11 cellular contexts compared by ENCODE assay signal in genomic region chr6:29017428-29017802, GRCh38. TPM values are rescaled to one million over a fixed set of nuclear protein-coding genes. Genes with fewer than 3 reads are reported as not detected.
DNase-seq lines count a peak whose midpoint lies in the region; ATAC-seq and TF ChIP-seq lines count a peak whose summit lies in the region.
"Had no signal": no experiment of that assay in that cellular context is flagged by ENCODE, and none has a peak within 500 bp of the region (broad histone marks: within the 10 kb centered on the region; RNA-seq: fewer than 3 reads in every experiment).

No MANE protein-coding gene starts in this region.

- ATAC-seq in stimulated activated naive CD8-positive, alpha-beta T cell treated with anti-CD3 and anti-CD28 coated beads, Interleukin-15, Interleukin-2, amounts not matched to agents 100 U/mL and 50 U/mL, for 24 hours = no peak
- no peak for ATAC-seq in activated B cell treated with CpG ODN at 0.5 μM for 24 hours (ENCODE audit: low read depth)

- H3K36me3 ChIP-seq in adrenal gland (replicated peaks in 1 of 2) = no peaks in the 10 kb centered on the region

- no peaks in the 10 kb centered on the region for H3K36me3 Mint-ChIP-seq in stimulated activated naive CD8-positive, alpha-beta T cell treated with anti-CD3 and anti-CD28 coated beads, Interleukin-15, Interleukin-2, amounts not matched to agents 100 ng/mL and 50 ng/mL, for 24 hours (ENCODE audit: low read depth)
- H3K36me3 Mint-ChIP-seq in activated B cell treated with CpG ODN at 0.5 μM for 24 hours (ENCODE audit: low read depth) (no peaks in the 10 kb centered on the region), immature natural killer cell (no peaks in the 10 kb centered on the region)

- H3K27ac ChIP-seq in adrenal gland = no peak overlapping the region

- intact Hi-C loops in activated B cell treated with CpG ODN at 0.5 μM for 24 hours (cut with micrococcal nuclease) = loop anchor here (1.0 to 10.0 kb wide), 9 partner anchors 37 to 1829 kb away; a partner anchor contains a TSS
- intact Hi-C loops in posterior vena cava (cut with DNase I) = loop anchor here in 1 of 2 donors (5.0 kb wide), 1 partner anchor 330 kb away; no protein-coding TSS in a partner anchor
- intact Hi-C loops in adrenal gland (cut with DNase I) = loop anchor here (2.0 to 10.0 kb wide), 4 partner anchors 180 to 333 kb away; no protein-coding TSS in a partner anchor

- DNase-seq in stimulated activated naive CD8-positive, alpha-beta T cell treated with anti-CD3 and anti-CD28 coated beads, Interleukin-15, Interleukin-2, amounts not matched to agents 100 U/mL and 50 U/mL, for 24 hours = no peak
- DNase-seq in activated B cell treated with CpG ODN at 0.5 μM for 24 hours (no peak), immature natural killer cell (no peak), posterior vena cava (ENCODE audit: low spot score) (no peak), erythroblast (lab: John Stamatoyannopoulos, UW) (no peak), adrenal gland (no peak), NCI-H1092 (lab: John Stamatoyannopoulos, UW) (no peak)
- DNase-seq: NCI-H1436 treated with DMSO at 0.1 percent for 48 hours had no signal

- H3K27me3 Mint-ChIP-seq in stimulated activated naive CD8-positive, alpha-beta T cell treated with anti-CD3 and anti-CD28 coated beads, Interleukin-15, Interleukin-2, amounts not matched to agents 100 ng/mL and 50 ng/mL, for 24 hours = peaks cover 50% of the 10 kb centered on the region
- H3K27me3 Mint-ChIP-seq in activated B cell treated with CpG ODN at 0.5 μM for 24 hours (peaks cover 37% of the 10 kb centered on the region), immature natural killer cell (ENCODE audit: low read depth in 3 of 3) (peaks cover 18 to 22% (median 18%) of the 10 kb centered on the region in 3 donors)

- H3K9me3 Mint-ChIP-seq in stimulated activated naive CD8-positive, alpha-beta T cell treated with anti-CD3 and anti-CD28 coated beads, Interleukin-15, Interleukin-2, amounts not matched to agents 100 ng/mL and 50 ng/mL, for 24 hours = no peaks in the 10 kb centered on the region
- H3K9me3 Mint-ChIP-seq in activated B cell treated with CpG ODN at 0.5 μM for 24 hours = no peaks in the 10 kb centered on the region
- peaks cover 0 to 1% (median 0%) of the 10 kb centered on the region in 6 donors for H3K9me3 Mint-ChIP-seq in immature natural killer cell

- CTCF ChIA-PET in activated B cell treated with CpG ODN at 0.5 μM for 24 hours (lab: Charles Lee) = interaction anchor here (5.4 kb wide), 1 partner anchor 180 kb away, joined by 32 read pairs; no protein-coding TSS in a partner anchor

- H3K4me1 ChIP-seq in adrenal gland (replicated peaks in 1 of 2) = no peaks in the 10 kb centered on the region

- H3K4me3 Mint-ChIP-seq in stimulated activated naive CD8-positive, alpha-beta T cell treated with anti-CD3 and anti-CD28 coated beads, Interleukin-15, Interleukin-2, amounts not matched to agents 100 ng/mL and 50 ng/mL, for 24 hours = peak overlapping the region; percentile 86
- H3K4me3 Mint-ChIP-seq in activated B cell treated with CpG ODN at 0.5 μM for 24 hours (peak overlapping the region; percentile 80), immature natural killer cell (peak overlapping the region in 4 of 5 donors; percentile 87 to 96 (median 89))

- POLR2A ChIA-PET in activated B cell treated with CpG ODN at 0.5 μM for 24 hours (lab: Charles Lee) = no interaction called here

- TF ChIP-seq POLR2A in erythroblast (IDR thresholded peaks at IDR 0.05; ENCODE audit: low read length) = no peak
- no peak for TF ChIP-seq POLR2A in adrenal gland (IDR thresholded peaks at IDR 0.05)

- no peaks in the 10 kb centered on the region for H3K9me3 ChIP-seq in adrenal gland (replicated peaks in 1 of 3)

- TF ChIP-seq CTCF in activated B cell treated with CpG ODN at 0.5 μM for 24 hours (IDR thresholded peaks at IDR 0.05) (no peak), adrenal gland (IDR thresholded peaks at IDR 0.05) (peak in 1 of 6 experiments; percentile 3)

- no peak overlapping the region for H3K27ac Mint-ChIP-seq in stimulated activated naive CD8-positive, alpha-beta T cell treated with anti-CD3 and anti-CD28 coated beads, Interleukin-15, Interleukin-2, amounts not matched to agents 100 ng/mL and 50 ng/mL, for 24 hours
- H3K27ac Mint-ChIP-seq in activated B cell treated with CpG ODN at 0.5 μM for 24 hours (peak overlapping the region; percentile 41), immature natural killer cell (peak overlapping the region in 1 of 6 donors; percentile 55)

- H3K27me3 ChIP-seq in adrenal gland = peaks cover 19% of the 10 kb centered on the region

- WGBS in adrenal gland, 4 donors = 28 to 36% (median 32%) methylated on average over 3 of the region's 3 CpGs

- H3K4me1 Mint-ChIP-seq in stimulated activated naive CD8-positive, alpha-beta T cell treated with anti-CD3 and anti-CD28 coated beads, Interleukin-15, Interleukin-2, amounts not matched to agents 100 ng/mL and 50 ng/mL, for 24 hours (ENCODE audit: low read depth) = peaks cover 19% of the 10 kb centered on the region
- peaks cover 17% of the 10 kb centered on the region for H3K4me1 Mint-ChIP-seq in activated B cell treated with CpG ODN at 0.5 μM for 24 hours
- H3K4me1 Mint-ChIP-seq in immature natural killer cell = peaks cover 14 to 17% of the 10 kb centered on the region in 2 donors

- H3K4me3 ChIP-seq in adrenal gland = no peak overlapping the region

RNA-seq across cellular contexts. Expression of gene ZNF311, which starts 12.3 kb away (rescaled TPM):
- total RNA-seq in activated B cell treated with CpG ODN at 0.5 μM for 24 hours (0.31 TPM in 1 of 2 replicates, not detected in the other), posterior vena cava (1 to 10 TPM in 1 of 2 donors, under 1 TPM in 1; 0.90 to 1.7 TPM), adrenal gland (1 to 10 TPM in 2 of 8 donors, under 1 TPM in 4, not detected in 2; 0.41 to 1.4 (median 0.93) TPM)
- polyA plus RNA-seq in immature natural killer cell (not detected), adrenal gland (1 to 10 TPM; 1.0 to 2.6 (median 1.4) TPM)

RNA-seq across cellular contexts. Expression of gene OR2W1, which starts 27.6 kb away (rescaled TPM):
- total RNA-seq in activated B cell treated with CpG ODN at 0.5 μM for 24 hours (not detected in 2 replicates), posterior vena cava (not detected), adrenal gland (not detected)
- polyA plus RNA-seq in immature natural killer cell (not detected), adrenal gland (not detected)
- total RNA-seq: cerebellum, fibroblast of lung had no signal
- polyA plus RNA-seq: fibroblast of lung had no signal
